ENCODE assay signal across 9 cellular contexts in the genomic region with DNA sequence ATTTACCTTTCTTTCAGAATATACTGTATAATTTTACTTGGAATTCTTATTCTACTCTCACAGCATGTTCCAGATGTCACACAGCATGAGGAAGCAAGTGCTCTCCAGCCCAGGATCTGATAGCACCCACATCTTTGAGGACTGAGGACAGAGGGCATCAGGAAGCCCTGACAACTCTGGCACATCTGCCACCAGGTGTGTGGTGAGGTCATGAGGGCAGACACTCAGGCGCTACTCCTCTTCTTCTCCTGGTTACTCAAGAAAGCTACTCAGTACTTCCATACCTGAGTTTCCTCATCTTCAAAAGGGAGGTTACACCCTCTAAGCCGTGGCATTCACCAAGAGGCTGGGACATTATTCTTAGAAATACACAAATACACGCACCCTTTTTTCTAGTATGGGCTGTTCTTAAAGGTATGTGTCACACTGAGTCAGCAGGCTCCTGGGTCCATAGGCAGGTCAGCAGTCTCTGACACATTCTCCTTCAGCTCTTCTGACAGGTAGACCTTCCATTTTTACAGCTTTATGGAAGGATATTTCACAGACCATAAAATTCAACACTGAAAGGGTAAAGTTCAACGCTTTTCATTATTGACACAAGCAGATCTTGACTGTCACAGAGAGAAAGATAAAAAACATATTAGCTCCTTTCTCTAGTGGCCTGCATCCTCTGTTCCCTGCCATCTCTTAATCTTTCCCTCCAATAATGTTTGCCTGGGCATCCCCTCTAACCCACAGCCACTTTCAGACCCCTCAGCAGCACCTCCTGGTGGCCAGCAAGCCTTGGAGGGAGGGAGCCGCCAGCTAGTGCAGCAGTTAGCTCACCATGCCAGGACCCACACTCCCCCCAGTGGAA.
DNase-seq lines count a peak whose midpoint lies in the region; ATAC-seq lines count a peak whose summit lies in the region.
"Had no signal": no experiment of that assay in that cellular context is flagged by ENCODE, and none has a peak within 500 bp of the region (broad histone marks: within the 10 kb centered on the region; RNA-seq: fewer than 3 reads in every experiment).

No MANE protein-coding gene starts in this region.

- DNase-seq in NCI-H2227 (lab: John Stamatoyannopoulos, UW; ENCODE audit: unreplicated experiment), result peak; percentile 13
- DNase-seq in NCI-H2227 treated with DMSO at 0.1 percent for 48 hours (lab: John Stamatoyannopoulos, UW), result no peak
- DNase-seq in NCI-H1694 (lab: John Stamatoyannopoulos, UW), result peak; percentile 8
- DNase-seq in activated T-cell treated with anti-CD3 and anti-CD28 coated beads, Interleukin-2, amount 50 U/mL, for 4 hours, result peak; percentile 12
- DNase-seq in glomerular visceral epithelial cell (ENCODE audit: extremely low spot score), result peak; percentile 90
- peak; percentile 92 for DNase-seq in renal cortical epithelial cell (ENCODE audit: low read depth)

- no peak overlapping the region for H3K4me3 Mint-ChIP-seq in activated T-cell treated with anti-CD3 and anti-CD28 coated beads, Interleukin-2, amount 50 U/mL, for 4 hours

- ATAC-seq in activated T-cell treated with anti-CD3 and anti-CD28 coated beads, Interleukin-2, amount 50 U/mL, for 4 hours, result peak; percentile 35 to 40
- ATAC-seq in HG02642 (IDR thresholded peaks at IDR 0.05; ENCODE audit: poor library complexity, unreplicated experiment), result no peak
- ATAC-seq in GM19395 (IDR thresholded peaks at IDR 0.05; ENCODE audit: unreplicated experiment), result no peak
- ATAC-seq: activated naive CD4-positive, alpha-beta T cell treated with anti-CD3 and anti-CD28 coated beads, Interleukin-2, amount 50 U/mL, for 72 hours had no signal

- no peaks in the 10 kb centered on the region for H3K9me3 Mint-ChIP-seq in activated T-cell treated with anti-CD3 and anti-CD28 coated beads, Interleukin-2, amount 50 U/mL, for 4 hours
- H3K9me3 Mint-ChIP-seq: activated naive CD4-positive, alpha-beta T cell treated with anti-CD3 and anti-CD28 coated beads, Interleukin-2, amount 50 U/mL, for 72 hours had no signal

- peaks cover 30% of the 10 kb centered on the region for H3K27me3 Mint-ChIP-seq in activated T-cell treated with anti-CD3 and anti-CD28 coated beads, Interleukin-2, amount 50 U/mL, for 4 hours (ENCODE audit: low read depth)

- H3K4me1 Mint-ChIP-seq in activated T-cell treated with anti-CD3 and anti-CD28 coated beads, Interleukin-2, amount 50 U/mL, for 4 hours (ENCODE audit: low read depth), result no peaks in the 10 kb centered on the region

- H3K36me3 Mint-ChIP-seq in activated T-cell treated with anti-CD3 and anti-CD28 coated beads, Interleukin-2, amount 50 U/mL, for 4 hours (ENCODE audit: insufficient read depth), result no peaks in the 10 kb centered on the region
- H3K36me3 Mint-ChIP-seq: activated naive CD4-positive, alpha-beta T cell treated with anti-CD3 and anti-CD28 coated beads, Interleukin-2, amount 50 U/mL, for 72 hours had no signal

Comparison
In these comparisons a context has a peak if more than half of its experiments do, and no peak if none do; other contexts are left out.
1. ATAC-seq: peak in activated T-cell treated with anti-CD3 and anti-CD28 coated beads, Interleukin-2, amount 50 U/mL, for 4 hours (2 of 2); none in HG02642 (single experiment) and GM19395 (single experiment).